Comparison of ENCODE assay signal across 1 cellular context in the genomic region with DNA sequence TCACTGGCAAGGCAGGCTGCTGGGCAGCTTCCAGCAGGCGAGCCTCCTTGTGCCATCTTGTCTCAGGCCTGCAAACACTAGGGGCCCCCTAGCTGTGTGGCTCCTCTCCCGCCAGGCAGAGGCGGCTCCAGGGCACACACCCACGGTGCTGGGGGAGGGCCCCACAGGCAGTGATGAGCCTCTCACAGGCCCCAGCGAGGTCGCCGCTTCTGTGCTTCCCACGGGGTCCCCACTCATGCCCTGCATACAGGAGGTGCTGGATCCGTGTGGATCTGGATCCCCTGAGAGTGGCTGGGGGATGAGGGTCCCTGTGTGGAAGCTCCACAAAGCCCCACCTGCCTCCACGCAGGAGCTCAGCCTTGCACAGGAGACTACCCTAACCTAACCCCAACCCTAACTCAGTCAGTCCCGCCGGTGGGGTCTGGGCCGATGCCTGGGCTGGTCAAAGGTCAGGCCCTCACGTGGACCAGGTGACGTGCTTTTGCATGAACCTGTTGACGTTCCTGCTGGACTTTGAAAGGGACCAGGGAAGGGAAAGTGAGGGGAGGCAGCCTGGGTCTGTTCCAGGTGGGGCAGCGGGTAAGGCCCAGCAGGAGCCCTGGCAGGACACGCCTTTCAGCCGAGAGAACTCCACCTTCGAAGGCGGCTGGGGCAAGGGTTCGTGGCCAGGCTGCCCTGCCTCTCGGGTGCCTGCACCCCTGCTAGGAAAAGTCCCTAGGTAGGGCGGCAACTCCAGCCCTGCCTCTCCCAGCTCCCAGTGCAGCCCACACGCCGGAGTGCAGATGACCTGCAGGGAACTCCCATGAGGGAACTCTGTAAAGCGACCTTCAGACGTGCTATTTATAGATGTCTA.
TF ChIP-seq lines count a peak whose summit lies in the region.

No MANE protein-coding gene starts in this region.

TF ChIP-seq in liver, 16 proteins besides CTCF, POLR2A, EP300 and RAD21 (continued from another document):
- TF ChIP-seq, protein P1, sequence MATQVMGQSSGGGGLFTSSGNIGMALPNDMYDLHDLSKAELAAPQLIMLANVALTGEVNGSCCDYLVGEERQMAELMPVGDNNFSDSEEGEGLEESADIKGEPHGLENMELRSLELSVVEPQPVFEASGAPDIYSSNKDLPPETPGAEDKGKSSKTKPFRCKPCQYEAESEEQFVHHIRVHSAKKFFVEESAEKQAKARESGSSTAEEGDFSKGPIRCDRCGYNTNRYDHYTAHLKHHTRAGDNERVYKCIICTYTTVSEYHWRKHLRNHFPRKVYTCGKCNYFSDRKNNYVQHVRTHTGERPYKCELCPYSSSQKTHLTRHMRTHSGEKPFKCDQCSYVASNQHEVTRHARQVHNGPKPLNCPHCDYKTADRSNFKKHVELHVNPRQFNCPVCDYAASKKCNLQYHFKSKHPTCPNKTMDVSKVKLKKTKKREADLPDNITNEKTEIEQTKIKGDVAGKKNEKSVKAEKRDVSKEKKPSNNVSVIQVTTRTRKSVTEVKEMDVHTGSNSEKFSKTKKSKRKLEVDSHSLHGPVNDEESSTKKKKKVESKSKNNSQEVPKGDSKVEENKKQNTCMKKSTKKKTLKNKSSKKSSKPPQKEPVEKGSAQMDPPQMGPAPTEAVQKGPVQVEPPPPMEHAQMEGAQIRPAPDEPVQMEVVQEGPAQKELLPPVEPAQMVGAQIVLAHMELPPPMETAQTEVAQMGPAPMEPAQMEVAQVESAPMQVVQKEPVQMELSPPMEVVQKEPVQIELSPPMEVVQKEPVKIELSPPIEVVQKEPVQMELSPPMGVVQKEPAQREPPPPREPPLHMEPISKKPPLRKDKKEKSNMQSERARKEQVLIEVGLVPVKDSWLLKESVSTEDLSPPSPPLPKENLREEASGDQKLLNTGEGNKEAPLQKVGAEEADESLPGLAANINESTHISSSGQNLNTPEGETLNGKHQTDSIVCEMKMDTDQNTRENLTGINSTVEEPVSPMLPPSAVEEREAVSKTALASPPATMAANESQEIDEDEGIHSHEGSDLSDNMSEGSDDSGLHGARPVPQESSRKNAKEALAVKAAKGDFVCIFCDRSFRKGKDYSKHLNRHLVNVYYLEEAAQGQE (IDR thresholded peaks at IDR 0.05), result peak; percentile 81
- TF ChIP-seq SP1 (IDR thresholded peaks at IDR 0.05) (peak; percentile 100), NR2F2 (IDR thresholded peaks at IDR 0.05) (peak; percentile 92), RXRA (IDR thresholded peaks at IDR 0.05) (peak; percentile 98 to 99), HNF4A (conservative IDR thresholded peaks at IDR 0.05) (peak; percentile 99), YY1 (IDR thresholded peaks at IDR 0.05) (peak; percentile 62), TAF1 (conservative IDR thresholded peaks at IDR 0.05) (no peak)
- TF ChIP-seq, protein P2, sequence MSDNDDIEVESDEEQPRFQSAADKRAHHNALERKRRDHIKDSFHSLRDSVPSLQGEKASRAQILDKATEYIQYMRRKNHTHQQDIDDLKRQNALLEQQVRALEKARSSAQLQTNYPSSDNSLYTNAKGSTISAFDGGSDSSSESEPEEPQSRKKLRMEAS (IDR thresholded peaks at IDR 0.05), result no peak
